In the genomic region with DNA sequence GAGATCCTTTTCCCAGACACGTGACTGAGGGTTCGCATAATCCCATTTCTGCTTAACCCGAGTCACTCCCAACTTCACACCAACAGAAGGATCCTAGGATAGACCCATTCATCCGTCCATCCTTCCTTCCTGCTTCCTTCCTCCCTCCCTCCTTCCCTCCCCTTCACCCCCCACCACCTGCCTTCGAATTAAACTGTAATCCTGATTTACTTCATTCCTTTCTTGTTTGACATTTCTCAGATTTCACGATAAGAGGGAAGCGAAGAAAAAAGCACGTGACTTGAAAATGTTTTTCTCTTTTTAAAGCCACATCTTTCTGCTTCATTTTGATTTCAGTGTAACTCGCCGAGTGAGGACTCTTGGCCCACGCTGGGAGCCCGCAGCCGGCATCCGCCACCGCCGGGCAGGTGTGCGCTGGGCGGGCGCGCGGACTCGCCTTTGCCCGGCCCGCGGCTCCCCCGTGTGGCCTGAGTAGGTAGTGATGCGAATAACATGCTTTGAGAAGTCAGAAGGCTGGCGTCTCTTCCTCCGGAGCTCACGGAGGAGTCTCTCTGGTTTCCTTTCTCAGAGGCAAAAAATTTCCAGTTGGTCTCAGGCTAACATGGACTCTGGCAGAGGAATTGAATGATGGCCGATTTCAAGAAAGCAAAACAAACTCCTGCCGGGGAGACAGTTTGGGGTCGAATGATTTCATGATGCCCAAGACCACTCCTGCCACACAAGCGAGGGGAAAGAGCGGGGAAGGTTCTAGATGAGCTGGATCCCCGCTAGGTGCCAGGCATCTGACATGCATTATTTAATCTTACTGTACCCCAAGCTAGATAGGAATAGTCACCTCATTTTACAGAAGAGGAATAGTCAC, we compare ENCODE assay signal across 8 cellular contexts.
A peak's percentile ranks its signal among the peaks of the same experiment; 100 is the strongest.
DNase-seq lines count a peak whose midpoint lies in the region; ATAC-seq and TF ChIP-seq lines count a peak whose summit lies in the region.

No MANE protein-coding gene starts in this region.

- intact Hi-C loops in Right ventricle myocardium superior (cut with DNase I) = loop anchor here (2.0 to 10.0 kb wide), 3 partner anchors 326 to 636 kb away; no protein-coding TSS in a partner anchor

- WGBS in upper lobe of left lung, 2 donors = 11 to 16% methylated on average over 32 to 36 of the region's 36 CpGs

- peaks cover 2% of the 10 kb centered on the region for H3K36me3 Mint-ChIP-seq in activated naive CD4-positive, alpha-beta T cell treated with anti-CD3 and anti-CD28 coated beads, Interleukin-2, amount 50 U/mL, for 24 hours

- peak overlapping the region in 2 of 4 donors; percentile 31 to 35 for H3K4me3 ChIP-seq in upper lobe of left lung

- H3K27me3 Mint-ChIP-seq in activated naive CD4-positive, alpha-beta T cell treated with anti-CD3 and anti-CD28 coated beads, Interleukin-2, amount 50 U/mL, for 24 hours = no peaks in the 10 kb centered on the region

- no peaks in the 10 kb centered on the region for H3K9me3 ChIP-seq in upper lobe of left lung

- H3K4me1 Mint-ChIP-seq in activated naive CD4-positive, alpha-beta T cell treated with anti-CD3 and anti-CD28 coated beads, Interleukin-2, amount 50 U/mL, for 24 hours = peaks cover 35% of the 10 kb centered on the region

- peak; percentile 80 to 94 (median 89) for TF ChIP-seq CTCF in upper lobe of left lung (IDR thresholded peaks at IDR 0.05)

- H3K27me3 ChIP-seq in upper lobe of left lung = no peaks in the 10 kb centered on the region

- TF ChIP-seq EP300 in upper lobe of left lung (IDR thresholded peaks at IDR 0.05) = no peak

- TF ChIP-seq POLR2A in upper lobe of left lung (IDR thresholded peaks at IDR 0.05) = no peak

- H3K36me3 ChIP-seq in upper lobe of left lung = no peaks in the 10 kb centered on the region

- peak overlapping the region; percentile 45 for H3K4me3 Mint-ChIP-seq in activated naive CD4-positive, alpha-beta T cell treated with anti-CD3 and anti-CD28 coated beads, Interleukin-2, amount 50 U/mL, for 24 hours

- DNase-seq in GDM1 (lab: John Stamatoyannopoulos, UW) (peak; percentile 33), Kasumi-1 (lab: John Stamatoyannopoulos, UW) (peak; percentile 51 to 54), Right ventricle myocardium superior (peak; percentile 89), pons (ENCODE audit: low spot score) (peak; percentile 63), upper lobe of left lung (peak; percentile 87 to 93)

- ATAC-seq in GM21825 (IDR thresholded peaks at IDR 0.05; ENCODE audit: unreplicated experiment) (peak; percentile 95), SK-N-SH treated with all-trans-retinoic acid at 6 μM for 48 hours (peak; percentile 96), Right ventricle myocardium superior (ENCODE audit: poor library complexity) (peak; percentile 90), upper lobe of left lung (ENCODE audit: low FRiP score in 2 of 2) (peak; percentile 89 to 94)

- H3K4me1 ChIP-seq in upper lobe of left lung = peaks cover 9 to 17% (median 11%) of the 10 kb centered on the region in 4 donors

- H3K9me3 Mint-ChIP-seq in activated naive CD4-positive, alpha-beta T cell treated with anti-CD3 and anti-CD28 coated beads, Interleukin-2, amount 50 U/mL, for 24 hours = no peaks in the 10 kb centered on the region

- H3K27ac ChIP-seq in upper lobe of left lung = no peak overlapping the region

- no peak overlapping the region for H3K27ac Mint-ChIP-seq in activated naive CD4-positive, alpha-beta T cell treated with anti-CD3 and anti-CD28 coated beads, Interleukin-2, amount 50 U/mL, for 24 hours

TF ChIP-seq in SK-N-SH treated with all-trans-retinoic acid at 6 μM for 48 hours, 23 proteins besides CTCF, POLR2A, EP300 and RAD21:
- TF ChIP-seq ARNTL (CRISPR knock-in tag; IDR thresholded peaks at IDR 0.05; ENCODE audit: borderline replicate concordance, low read depth) (no peak), RARB (CRISPR knock-in tag; IDR thresholded peaks at IDR 0.05) (no peak), SNAI2 (CRISPR knock-in tag; IDR thresholded peaks at IDR 0.05) (no peak), OSR1 (CRISPR knock-in tag; IDR thresholded peaks at IDR 0.05) (no peak), ZNF70 (CRISPR knock-in tag; IDR thresholded peaks at IDR 0.05) (no peak), ZC3H10 (CRISPR knock-in tag; IDR thresholded peaks at IDR 0.05) (no peak), CSDC2 (CRISPR knock-in tag; IDR thresholded peaks at IDR 0.05) (no peak), BACH2 (CRISPR knock-in tag; IDR thresholded peaks at IDR 0.05; ENCODE audit: borderline replicate concordance) (no peak), TCF4 (CRISPR knock-in tag; IDR thresholded peaks at IDR 0.05; ENCODE audit: borderline replicate concordance) (no peak)
- TF ChIP-seq, protein P1, sequence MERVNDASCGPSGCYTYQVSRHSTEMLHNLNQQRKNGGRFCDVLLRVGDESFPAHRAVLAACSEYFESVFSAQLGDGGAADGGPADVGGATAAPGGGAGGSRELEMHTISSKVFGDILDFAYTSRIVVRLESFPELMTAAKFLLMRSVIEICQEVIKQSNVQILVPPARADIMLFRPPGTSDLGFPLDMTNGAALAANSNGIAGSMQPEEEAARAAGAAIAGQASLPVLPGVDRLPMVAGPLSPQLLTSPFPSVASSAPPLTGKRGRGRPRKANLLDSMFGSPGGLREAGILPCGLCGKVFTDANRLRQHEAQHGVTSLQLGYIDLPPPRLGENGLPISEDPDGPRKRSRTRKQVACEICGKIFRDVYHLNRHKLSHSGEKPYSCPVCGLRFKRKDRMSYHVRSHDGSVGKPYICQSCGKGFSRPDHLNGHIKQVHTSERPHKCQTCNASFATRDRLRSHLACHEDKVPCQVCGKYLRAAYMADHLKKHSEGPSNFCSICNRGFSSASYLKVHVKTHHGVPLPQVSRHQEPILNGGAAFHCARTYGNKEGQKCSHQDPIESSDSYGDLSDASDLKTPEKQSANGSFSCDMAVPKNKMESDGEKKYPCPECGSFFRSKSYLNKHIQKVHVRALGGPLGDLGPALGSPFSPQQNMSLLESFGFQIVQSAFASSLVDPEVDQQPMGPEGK (CRISPR knock-in tag; IDR thresholded peaks at IDR 0.05; ENCODE audit: borderline replicate concordance) = no peak
- TF ChIP-seq, protein P2, sequence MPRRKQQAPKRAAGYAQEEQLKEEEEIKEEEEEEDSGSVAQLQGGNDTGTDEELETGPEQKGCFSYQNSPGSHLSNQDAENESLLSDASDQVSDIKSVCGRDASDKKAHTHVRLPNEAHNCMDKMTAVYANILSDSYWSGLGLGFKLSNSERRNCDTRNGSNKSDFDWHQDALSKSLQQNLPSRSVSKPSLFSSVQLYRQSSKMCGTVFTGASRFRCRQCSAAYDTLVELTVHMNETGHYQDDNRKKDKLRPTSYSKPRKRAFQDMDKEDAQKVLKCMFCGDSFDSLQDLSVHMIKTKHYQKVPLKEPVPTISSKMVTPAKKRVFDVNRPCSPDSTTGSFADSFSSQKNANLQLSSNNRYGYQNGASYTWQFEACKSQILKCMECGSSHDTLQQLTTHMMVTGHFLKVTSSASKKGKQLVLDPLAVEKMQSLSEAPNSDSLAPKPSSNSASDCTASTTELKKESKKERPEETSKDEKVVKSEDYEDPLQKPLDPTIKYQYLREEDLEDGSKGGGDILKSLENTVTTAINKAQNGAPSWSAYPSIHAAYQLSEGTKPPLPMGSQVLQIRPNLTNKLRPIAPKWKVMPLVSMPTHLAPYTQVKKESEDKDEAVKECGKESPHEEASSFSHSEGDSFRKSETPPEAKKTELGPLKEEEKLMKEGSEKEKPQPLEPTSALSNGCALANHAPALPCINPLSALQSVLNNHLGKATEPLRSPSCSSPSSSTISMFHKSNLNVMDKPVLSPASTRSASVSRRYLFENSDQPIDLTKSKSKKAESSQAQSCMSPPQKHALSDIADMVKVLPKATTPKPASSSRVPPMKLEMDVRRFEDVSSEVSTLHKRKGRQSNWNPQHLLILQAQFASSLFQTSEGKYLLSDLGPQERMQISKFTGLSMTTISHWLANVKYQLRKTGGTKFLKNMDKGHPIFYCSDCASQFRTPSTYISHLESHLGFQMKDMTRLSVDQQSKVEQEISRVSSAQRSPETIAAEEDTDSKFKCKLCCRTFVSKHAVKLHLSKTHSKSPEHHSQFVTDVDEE (CRISPR knock-in tag; IDR thresholded peaks at IDR 0.05) = no peak

Comparison
In these comparisons a context has a peak if more than half of its experiments do, and no peak if none do; other contexts are left out.
1. DNase-seq: peak in every context shown above with its lines; median percentile 90 in upper lobe of left lung; 89 in Right ventricle myocardium superior; 63 in pons; 52 in Kasumi-1; 33 in GDM1.